ENCODE assay signal across 6 cellular contexts in the genomic region with DNA sequence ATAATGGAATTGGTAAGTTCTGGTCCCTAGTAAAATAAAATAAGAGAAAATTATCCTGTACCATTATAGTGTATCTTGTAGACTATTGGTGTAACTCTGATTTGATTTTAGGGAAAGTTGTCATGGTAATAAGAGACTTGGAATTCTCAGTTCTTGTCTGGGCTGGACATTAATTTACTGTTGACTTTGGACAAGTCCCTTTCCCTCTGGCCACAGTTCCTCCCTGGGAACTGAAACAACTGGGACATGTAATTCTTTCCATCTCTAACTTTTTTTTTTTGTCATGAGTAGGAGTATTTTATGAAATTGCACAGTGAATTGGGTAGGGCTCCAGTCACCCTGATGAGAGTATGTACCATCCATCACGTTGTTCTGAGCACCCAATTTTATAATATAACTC. TPM values are rescaled to one million over a fixed set of nuclear protein-coding genes. Genes with fewer than 3 reads are reported as not detected.
"Had no signal": no experiment of that assay in that cellular context is flagged by ENCODE, and none has a peak within 500 bp of the region (broad histone marks: within the 10 kb centered on the region; RNA-seq: fewer than 3 reads in every experiment).

No MANE protein-coding gene starts in this region.

- ATAC-seq: GM23338 had no signal

- H3K27ac Mint-ChIP-seq: GM23338, H9 had no signal

- H3K9me3 Mint-ChIP-seq: GM23338, H9 had no signal

- H3K4me3 Mint-ChIP-seq: GM23338, H9 had no signal

- H3K4me3 ChIP-seq: GM23338 had no signal

- DNase-seq: H9, HCEC 1CT, IMR-90 had no signal

RNA-seq across cellular contexts. Expression of a gene that starts 15.0 kb away (rescaled TPM):
- total RNA-seq: GM23338, H1, H9, HT-29, IMR-90 had no signal
- polyA plus RNA-seq: GM23338, H1, IMR-90 had no signal
